In genomic region chr9:131274674-131275331, GRCh38 we compare ENCODE assay signal across 10 cellular contexts. TPM values are rescaled to one million over a fixed set of nuclear protein-coding genes. Genes with fewer than 3 reads are reported as not detected.
A peak's percentile ranks its signal among the peaks of the same experiment; 100 is the strongest.
DNase-seq lines count a peak whose midpoint lies in the region; ATAC-seq and TF ChIP-seq lines count a peak whose summit lies in the region.
"Had no signal": no experiment of that assay in that cellular context is flagged by ENCODE, and none has a peak within 500 bp of the region (broad histone marks: within the 10 kb centered on the region; RNA-seq: fewer than 3 reads in every experiment).

No MANE protein-coding gene starts in this region.

- no peaks in the 10 kb centered on the region for H3K9me2 ChIP-seq in GM23338 (ENCODE audit: insufficient read depth)

- no peaks in the 10 kb centered on the region for H3K9me3 Mint-ChIP-seq in activated naive CD4-positive, alpha-beta T cell treated with anti-CD3 and anti-CD28 coated beads for 36 hours
- H3K9me3 Mint-ChIP-seq in activated naive CD4-positive, alpha-beta T cell treated with anti-CD3 and anti-CD28 coated beads, Interleukin-2, amount 50 U/mL, for 24 hours: no peaks in the 10 kb centered on the region
- H3K9me3 Mint-ChIP-seq in GM23338: no peaks in the 10 kb centered on the region

- TF ChIP-seq EP300 in upper lobe of left lung (IDR thresholded peaks at IDR 0.05): no peak

- H2AFZ ChIP-seq in GM23338: no peak overlapping the region

- peaks cover 14% of the 10 kb centered on the region; the same call in 1 of the 2 replicates for H3F3A ChIP-seq in GM23338 (replicated peaks; ENCODE audit: low read depth)

- intact Hi-C loops in activated naive CD4-positive, alpha-beta T cell treated with anti-CD3 and anti-CD28 coated beads for 36 hours (cut with micrococcal nuclease): loop anchor here (1.0 to 10.0 kb wide), 11 partner anchors 9 to 1440 kb away; partner anchors contain the start of genes C9orf78, POMT1 and USP20
- intact Hi-C loops in lower lobe of right lung (cut with DNase I): no loop called here

- CTCF ChIA-PET in activated naive CD4-positive, alpha-beta T cell treated with anti-CD3 and anti-CD28 coated beads for 36 hours (lab: Charles Lee): interaction anchor here (0.6 to 1.7 kb wide), 8 partner anchors 11 to 95 kb away, joined by 3 to 8 read pairs (median 4); no protein-coding TSS in a partner anchor

- peak in 2 of 4 donors; percentile 62 to 75 for TF ChIP-seq POLR2A in upper lobe of left lung (IDR thresholded peaks at IDR 0.05)

- peak; percentile 58 for DNase-seq in activated naive CD4-positive, alpha-beta T cell treated with anti-CD3 and anti-CD28 coated beads for 36 hours
- DNase-seq in activated naive CD4-positive, alpha-beta T cell treated with anti-CD3 and anti-CD28 coated beads, Interleukin-2, amount 50 U/mL, for 16 hours: no peak
- DNase-seq in lower lobe of right lung: peak; percentile 80
- peak; percentile 75 to 78 for DNase-seq in upper lobe of left lung
- no peak for DNase-seq in GM23338 (ENCODE audit: low spot score)
- DNase-seq in NCI-H510A (lab: John Stamatoyannopoulos, UW): no peak
- DNase-seq: pancreas had no signal

- TF ChIP-seq CTCF in lower lobe of right lung (IDR thresholded peaks at IDR 0.05): no peak
- no peak for TF ChIP-seq CTCF in upper lobe of left lung (IDR thresholded peaks at IDR 0.05)
- no peak for TF ChIP-seq CTCF in GM23338 (conservative IDR thresholded peaks at IDR 0.05; ENCODE audit: low read depth in 2 of 2)

- H3K36me3 ChIP-seq in lower lobe of right lung: no peaks in the 10 kb centered on the region
- no peaks in the 10 kb centered on the region for H3K36me3 ChIP-seq in upper lobe of left lung
- H3K36me3 ChIP-seq in GM23338 (ENCODE audit: insufficient read depth): no peaks in the 10 kb centered on the region
- H3K36me3 ChIP-seq: pancreas had no signal

- H4K20me1 ChIP-seq in GM23338 (replicated peaks; ENCODE audit: insufficient read depth): no peaks in the 10 kb centered on the region

- H3K27me3 ChIP-seq in lower lobe of right lung (ENCODE audit: low read depth) (peaks cover 3% of the 10 kb centered on the region), upper lobe of left lung (no peaks in the 10 kb centered on the region), GM23338 (ENCODE audit: insufficient read depth) (peaks cover 18% of the 10 kb centered on the region)
- H3K27me3 ChIP-seq: pancreas had no signal

- no peak overlapping the region for H3K4me2 ChIP-seq in GM23338

- H3K27ac ChIP-seq in lower lobe of right lung: peak overlapping the region; percentile 89
- peak overlapping the region; percentile 87 to 93 (median 92) for H3K27ac ChIP-seq in upper lobe of left lung
- no peak overlapping the region for H3K27ac ChIP-seq in GM23338 (ENCODE audit: low read depth)

- 31 to 58% methylated on average over 13 to 18 of the region's 18 CpGs for WGBS in upper lobe of left lung, 2 donors

- H3K27me3 Mint-ChIP-seq in activated naive CD4-positive, alpha-beta T cell treated with anti-CD3 and anti-CD28 coated beads for 36 hours (ENCODE audit: low read depth): no peaks in the 10 kb centered on the region
- no peaks in the 10 kb centered on the region for H3K27me3 Mint-ChIP-seq in activated naive CD4-positive, alpha-beta T cell treated with anti-CD3 and anti-CD28 coated beads, Interleukin-2, amount 50 U/mL, for 24 hours
- peaks cover 27% of the 10 kb centered on the region for H3K27me3 Mint-ChIP-seq in GM23338 (ENCODE audit: insufficient read depth, low read depth, poor library complexity)

- H3K79me2 ChIP-seq in GM23338 (replicated peaks; ENCODE audit: insufficient read depth): no peaks in the 10 kb centered on the region

- peak overlapping the region; percentile 76 for H3K4me3 ChIP-seq in lower lobe of right lung
- peak overlapping the region; percentile 18 to 86 (median 81) for H3K4me3 ChIP-seq in upper lobe of left lung
- no peak overlapping the region for H3K4me3 ChIP-seq in GM23338

- H3K4me1 Mint-ChIP-seq in activated naive CD4-positive, alpha-beta T cell treated with anti-CD3 and anti-CD28 coated beads for 36 hours (ENCODE audit: low read depth): peaks cover 31% of the 10 kb centered on the region
- H3K4me1 Mint-ChIP-seq in activated naive CD4-positive, alpha-beta T cell treated with anti-CD3 and anti-CD28 coated beads, Interleukin-2, amount 50 U/mL, for 24 hours: peaks cover 42% of the 10 kb centered on the region
- peaks cover 34% of the 10 kb centered on the region for H3K4me1 Mint-ChIP-seq in GM23338

- peaks cover 45% of the 10 kb centered on the region for H3K36me3 Mint-ChIP-seq in activated naive CD4-positive, alpha-beta T cell treated with anti-CD3 and anti-CD28 coated beads for 36 hours (ENCODE audit: low read depth)
- no peaks in the 10 kb centered on the region for H3K36me3 Mint-ChIP-seq in activated naive CD4-positive, alpha-beta T cell treated with anti-CD3 and anti-CD28 coated beads, Interleukin-2, amount 50 U/mL, for 24 hours
- H3K36me3 Mint-ChIP-seq in GM23338 (ENCODE audit: low read depth): no peaks in the 10 kb centered on the region

- peak overlapping the region; percentile 96 for H3K4me3 Mint-ChIP-seq in activated naive CD4-positive, alpha-beta T cell treated with anti-CD3 and anti-CD28 coated beads for 36 hours
- H3K4me3 Mint-ChIP-seq in activated naive CD4-positive, alpha-beta T cell treated with anti-CD3 and anti-CD28 coated beads, Interleukin-2, amount 50 U/mL, for 24 hours: peak overlapping the region; percentile 100
- H3K4me3 Mint-ChIP-seq in GM23338: no peak overlapping the region

- H3K9me3 ChIP-seq in lower lobe of right lung: no peaks in the 10 kb centered on the region
- H3K9me3 ChIP-seq in upper lobe of left lung: no peaks in the 10 kb centered on the region
- H3K9me3 ChIP-seq: pancreas had no signal

- peak; percentile 41 to 56 for ATAC-seq in lower lobe of right lung
- ATAC-seq in upper lobe of left lung (ENCODE audit: low FRiP score in 2 of 2): peak; percentile 48 to 60
- ATAC-seq in GM23338: no peak
- ATAC-seq in HG02623 (IDR thresholded peaks at IDR 0.05; ENCODE audit: unreplicated experiment): no peak
- ATAC-seq: Panc1 had no signal

- H3K27ac Mint-ChIP-seq in activated naive CD4-positive, alpha-beta T cell treated with anti-CD3 and anti-CD28 coated beads for 36 hours: peak overlapping the region; percentile 99
- H3K27ac Mint-ChIP-seq in activated naive CD4-positive, alpha-beta T cell treated with anti-CD3 and anti-CD28 coated beads, Interleukin-2, amount 50 U/mL, for 24 hours: peak overlapping the region; percentile 99
- no peak overlapping the region for H3K27ac Mint-ChIP-seq in GM23338

- peaks cover 45% of the 10 kb centered on the region for H3K4me1 ChIP-seq in lower lobe of right lung
- peaks cover 38 to 79% (median 47%) of the 10 kb centered on the region in 4 donors for H3K4me1 ChIP-seq in upper lobe of left lung
- H3K4me1 ChIP-seq in GM23338 (ENCODE audit: insufficient read depth): peaks cover 7% of the 10 kb centered on the region; the same call in 1 of the 2 replicates
- H3K4me1 ChIP-seq: pancreas had no signal

TF ChIP-seq in GM23338, 12 proteins besides CTCF, POLR2A, EP300 and RAD21 (continues in another document):
- no peak for TF ChIP-seq STAT1 (IDR thresholded peaks at IDR 0.05; ENCODE audit: unreplicated experiment)

RNA-seq across cellular contexts. Expression of gene FAM78A, which starts 1.5 kb away (rescaled TPM):
- 10 to 100 TPM; 24.1 to 24.7 TPM for total RNA-seq in activated naive CD4-positive, alpha-beta T cell treated with anti-CD3 and anti-CD28 coated beads for 36 hours
- 18.3 TPM for total RNA-seq in lower lobe of right lung
- 10 to 100 TPM in 2 of 6 donors, 1 to 10 TPM in 4; 4.5 to 19.1 (median 9.3) TPM for total RNA-seq in upper lobe of left lung
- total RNA-seq in GM23338 (2014; rRNA removed; shearing (Covaris generic)): 2.1 and 2.2 TPM in 2 replicates
- polyA plus RNA-seq in GM23338 (2016; fragmentation: Nextera tagmentation; extraction: Ambion mirVana): 0.57 and 0.75 TPM in 2 replicates

RNA-seq across cellular contexts. Expression of gene PLPP7, which starts 14.7 kb away (rescaled TPM):
- total RNA-seq in activated naive CD4-positive, alpha-beta T cell treated with anti-CD3 and anti-CD28 coated beads for 36 hours: under 1 TPM; 0.25 to 0.26 TPM
- total RNA-seq in lower lobe of right lung (1.7 TPM), upper lobe of left lung (1 to 10 TPM in 4 of 6 donors, under 1 TPM in 2; 0.76 to 3.2 (median 1.6) TPM)
- total RNA-seq in GM23338 (2014; rRNA removed; shearing (Covaris generic)): 2.4 and 4.4 TPM in 2 replicates
- 1.6 and 2.0 TPM in 2 replicates for polyA plus RNA-seq in GM23338 (2016; fragmentation: Nextera tagmentation; extraction: Ambion mirVana)

Comparison
In these comparisons a context has a peak if more than half of its experiments do, and no peak if none do; other contexts are left out.
1. DNase-seq: peak in activated naive CD4-positive, alpha-beta T cell treated with anti-CD3 and anti-CD28 coated beads for 36 hours (single experiment), lower lobe of right lung (single experiment) and upper lobe of left lung (2 of 2); none in activated naive CD4-positive, alpha-beta T cell treated with anti-CD3 and anti-CD28 coated beads, Interleukin-2, amount 50 U/mL, for 16 hours (single experiment), GM23338 (single experiment) and NCI-H510A (single experiment).
2. ATAC-seq: peak in lower lobe of right lung (2 of 2) and upper lobe of left lung (2 of 2); none in GM23338 (single experiment) and HG02623 (single experiment).